Comparison of ENCODE assay signal across 8 cellular contexts in the genomic region with DNA sequence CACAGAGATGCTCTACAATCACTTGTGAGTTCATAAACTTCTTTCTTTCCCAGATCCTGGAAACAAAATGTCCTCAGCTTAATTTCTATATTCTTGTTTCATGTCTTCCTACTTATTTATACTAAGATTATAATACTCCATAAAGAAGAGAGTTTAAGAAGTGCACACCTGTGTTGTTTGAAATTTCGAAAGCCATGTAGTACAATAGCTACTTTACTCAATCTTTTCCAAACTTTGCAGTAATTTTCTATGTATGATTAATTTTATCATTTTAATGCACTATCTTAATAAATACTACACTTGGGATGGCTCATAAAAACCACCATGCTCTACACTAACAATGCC. TPM values are rescaled to one million over a fixed set of nuclear protein-coding genes. Genes with fewer than 3 reads are reported as not detected.
A peak's percentile ranks its signal among the peaks of the same experiment; 100 is the strongest.
DNase-seq lines count a peak whose midpoint lies in the region; ATAC-seq and TF ChIP-seq lines count a peak whose summit lies in the region.

No MANE protein-coding gene starts in this region.

- peak overlapping the region; percentile 90 for H3K4me3 Mint-ChIP-seq in activated T-cell treated with anti-CD3 and anti-CD28 coated beads, Interleukin-2, amount 50 U/mL, for 4 hours

- no peaks in the 10 kb centered on the region for H3K9me3 Mint-ChIP-seq in activated T-cell treated with anti-CD3 and anti-CD28 coated beads, Interleukin-2, amount 50 U/mL, for 4 hours

- H3K36me3 ChIP-seq in iPS-20b (ENCODE audit: insufficient read depth, low read depth, low read length): peaks cover 9% of the 10 kb centered on the region
- H3K36me3 ChIP-seq in testis (ENCODE audit: low read depth, missing control alignments): no peaks in the 10 kb centered on the region

- WGBS in testis, 2 donors: 83 to 93% methylated on average over 1 of the region's 1 CpG

- H3K4me1 ChIP-seq in iPS-20b (ENCODE audit: insufficient read depth, low read length) (0 out of 2 replicates have a peak, but pooled peaks cover 5% of the 10 kb centered on the region), testis (peaks cover 4% of the 10 kb centered on the region)

- peak; percentile 55 for TF ChIP-seq CTCF in VCaP (conservative IDR thresholded peaks at IDR 0.05)
- no peak for TF ChIP-seq CTCF in testis (IDR thresholded peaks at IDR 0.05)

- no peaks in the 10 kb centered on the region for H3K27me3 ChIP-seq in iPS-20b (ENCODE audit: insufficient read depth, low read length)
- H3K27me3 ChIP-seq in testis: no peaks in the 10 kb centered on the region

- DNase-seq in activated T-cell treated with anti-CD3 and anti-CD28 coated beads, Interleukin-2, amount 50 U/mL, for 4 hours: no peak
- no peak for DNase-seq in activated T-cell treated with anti-CD3 and anti-CD28 coated beads for 4 hours
- no peak for DNase-seq in testis
- DNase-seq in EL: no peak
- no peak for DNase-seq in midbrain (lab: John Stamatoyannopoulos, UW)

- peak overlapping the region; percentile 100; the same call in 1 of the 2 replicates for H3K4me3 ChIP-seq in iPS-20b (ENCODE audit: low read length)
- peak overlapping the region; percentile 67 to 88 for H3K4me3 ChIP-seq in testis

- H3K36me3 Mint-ChIP-seq in activated T-cell treated with anti-CD3 and anti-CD28 coated beads, Interleukin-2, amount 50 U/mL, for 4 hours (ENCODE audit: insufficient read depth): peaks cover 15% of the 10 kb centered on the region

- no peaks in the 10 kb centered on the region for H3K9me3 ChIP-seq in iPS-20b (ENCODE audit: insufficient read depth, low read depth, low read length)
- H3K9me3 ChIP-seq in testis: no peaks in the 10 kb centered on the region

- no peaks in the 10 kb centered on the region for H3K27me3 Mint-ChIP-seq in activated T-cell treated with anti-CD3 and anti-CD28 coated beads, Interleukin-2, amount 50 U/mL, for 4 hours (ENCODE audit: low read depth)

- no peak for ATAC-seq in activated T-cell treated with anti-CD3 and anti-CD28 coated beads, Interleukin-2, amount 50 U/mL, for 4 hours
- no peak for ATAC-seq in HG03045 (IDR thresholded peaks at IDR 0.05; ENCODE audit: unreplicated experiment)

- H3K9ac ChIP-seq in iPS-20b (ENCODE audit: low read depth, low read length): no peak overlapping the region

- H3K27ac ChIP-seq in VCaP: peak overlapping the region; percentile 62; the same call in 1 of the 2 replicates
- H3K27ac ChIP-seq in iPS-20b (ENCODE audit: low read length): no peak overlapping the region
- H3K27ac ChIP-seq in testis: no peak overlapping the region

- TF ChIP-seq POLR2A in testis (IDR thresholded peaks at IDR 0.05): no peak

- intact Hi-C loops in testis (cut with DNase I; ENCODE audit: low total_unique reads): no loop called here

- peaks cover 30% of the 10 kb centered on the region for H3K4me1 Mint-ChIP-seq in activated T-cell treated with anti-CD3 and anti-CD28 coated beads, Interleukin-2, amount 50 U/mL, for 4 hours (ENCODE audit: low read depth)

RNA-seq across cellular contexts. Expression of a gene that starts 0.3 kb away (rescaled TPM):
- total RNA-seq in activated T-cell treated with anti-CD3 and anti-CD28 coated beads, Interleukin-2, amount 50 U/mL, for 4 hours: 10 to 100 TPM; 40.3 to 41.9 (median 41.5) TPM
- 10 to 100 TPM; 20.4 to 23.6 TPM for total RNA-seq in testis
- 36.6 TPM for polyA plus RNA-seq in testis (ENCODE audit: insufficient read depth, low read depth, low replicate concordance)

RNA-seq across cellular contexts. Expression of a gene that starts 27.0 kb away (rescaled TPM):
- 10 to 100 TPM; 28.9 to 38.0 (median 33.0) TPM for total RNA-seq in activated T-cell treated with anti-CD3 and anti-CD28 coated beads, Interleukin-2, amount 50 U/mL, for 4 hours
- 10 to 100 TPM; 38.7 to 46.7 TPM for total RNA-seq in testis
- polyA plus RNA-seq in testis (ENCODE audit: insufficient read depth, low read depth, low replicate concordance): 46.0 TPM

RNA-seq across cellular contexts. Expression of a gene that starts 37.4 kb away (rescaled TPM):
- total RNA-seq in activated T-cell treated with anti-CD3 and anti-CD28 coated beads, Interleukin-2, amount 50 U/mL, for 4 hours: 10 to 100 TPM; 16.9 to 22.9 (median 22.1) TPM
- 10 to 100 TPM; 38.1 to 50.7 TPM for total RNA-seq in testis
- 40.0 TPM for polyA plus RNA-seq in testis (ENCODE audit: insufficient read depth, low read depth, low replicate concordance)
